Comparison of ENCODE assay signal across 8 cellular contexts in genomic region chr22:29621761-29622526, GRCh38. TPM values are rescaled to one million over a fixed set of nuclear protein-coding genes. Genes with fewer than 3 reads are reported as not detected.
DNase-seq lines count a peak whose midpoint lies in the region; ATAC-seq, FAIRE-seq and TF ChIP-seq lines count a peak whose summit lies in the region.

No MANE protein-coding gene starts in this region.

- dilution Hi-C loops in endothelial cell of umbilical vein (cut with MboI; ENCODE audit: extremely low pct_ligation_motif_present, low sequenced_read_pairs) = no loop called here

- H3K9me1 ChIP-seq in endothelial cell of umbilical vein (replicated peaks; ENCODE audit: control insufficient read depth, extremely low read depth, insufficient read depth, low read length) = no peaks in the 10 kb centered on the region

- H3K4me1 ChIP-seq in OCI-LY1 (ENCODE audit: insufficient read depth, low read length, severe bottlenecking) = peaks cover 23% of the 10 kb centered on the region
- H3K4me1 ChIP-seq in endothelial cell of umbilical vein (ENCODE audit: control insufficient read depth, extremely low read depth, insufficient read depth, low read length) = peaks cover 74% of the 10 kb centered on the region
- H3K4me1 ChIP-seq in trophoblast cell (ENCODE audit: control insufficient read depth in 1 of 2, insufficient read depth in 2 of 2, low read length in 2 of 2) = peaks cover 3 to 6% of the 10 kb centered on the region in 2 experiments

- DNase-seq in GM03348 (ENCODE audit: low spot score) (peak; percentile 74), endothelial cell of umbilical vein (ENCODE audit: low read depth, low spot score) (peak; percentile 95), trophoblast cell (peak; percentile 87 to 97)

- peak overlapping the region; percentile 39 for H3K27ac ChIP-seq in OCI-LY1 (ENCODE audit: low read depth, low read length, poor library complexity, severe bottlenecking)
- peak overlapping the region; percentile 98 for H3K27ac ChIP-seq in endothelial cell of umbilical vein (ENCODE audit: insufficient read depth, low read depth, low read length)
- no peak overlapping the region for H3K27ac ChIP-seq in trophoblast cell (ENCODE audit: low read depth, low read length)

- BruUV-seq in endothelial cell of umbilical vein (replicated peaks; lab: Mats Ljungman, UMichigan) = no TSS peak

- H2AK5ac ChIP-seq in trophoblast cell (ENCODE audit: low read length) = no peak overlapping the region

- H3K9me3 ChIP-seq in OCI-LY1 (ENCODE audit: low read length) = no peaks in the 10 kb centered on the region
- no peaks in the 10 kb centered on the region for H3K9me3 ChIP-seq in endothelial cell of umbilical vein (replicated peaks; ENCODE audit: control insufficient read depth, insufficient read depth, low read length)
- no peaks in the 10 kb centered on the region for H3K9me3 ChIP-seq in trophoblast cell (ENCODE audit: insufficient read depth, low read depth, low read length)

- no peak overlapping the region for H3K18ac ChIP-seq in trophoblast cell (ENCODE audit: low read length)

- H3K27me3 ChIP-seq in OCI-LY1 (ENCODE audit: insufficient read depth, low read length) (no peaks in the 10 kb centered on the region), endothelial cell of umbilical vein (ENCODE audit: control insufficient read depth in 2 of 2, insufficient read depth in 2 of 2, low read length in 2 of 2) (no peaks in the 10 kb centered on the region), trophoblast cell (ENCODE audit: insufficient read depth, low read length) (no peaks in the 10 kb centered on the region)

- POLR2A ChIA-PET in endothelial cell of umbilical vein (lab: Charles Lee) = no interaction called here

- no peak overlapping the region for H2BK120ac ChIP-seq in trophoblast cell (ENCODE audit: insufficient read depth, low read length, poor library complexity)

- H3K9me2 ChIP-seq in OCI-LY1 (ENCODE audit: low read depth, low read length) = no peaks in the 10 kb centered on the region

- intact Hi-C loops in endothelial cell of umbilical vein (cut with micrococcal nuclease) = loop anchor here (1.0 to 10.0 kb wide), 3 partner anchors 19 to 877 kb away; partner anchors contain the start of genes CHEK2, HSCB, NF2 and THOC5

- no peak overlapping the region for H2BK12ac ChIP-seq in trophoblast cell (ENCODE audit: low read length)

- no peak overlapping the region for H3K14ac ChIP-seq in trophoblast cell (ENCODE audit: low read length)

- H4K20me1 ChIP-seq in OCI-LY1 (ENCODE audit: insufficient read depth, low read length) = no peaks in the 10 kb centered on the region
- H4K20me1 ChIP-seq in endothelial cell of umbilical vein (replicated peaks; ENCODE audit: control insufficient read depth, extremely low read depth, insufficient read depth, low read length) = no peaks in the 10 kb centered on the region

- H3K9ac ChIP-seq in OCI-LY1 (ENCODE audit: low read length) = no peak overlapping the region
- peak overlapping the region; percentile 83 for H3K9ac ChIP-seq in endothelial cell of umbilical vein (replicated peaks; ENCODE audit: extremely low read depth, insufficient read depth, low read length)
- no peak overlapping the region for H3K9ac ChIP-seq in trophoblast cell (ENCODE audit: low read length)

- no peak overlapping the region for H4K12ac ChIP-seq in trophoblast cell (ENCODE audit: low read depth, low read length)

- no peaks in the 10 kb centered on the region for H3F3A ChIP-seq in OCI-LY1 (ENCODE audit: insufficient read depth, low read length)

- CTCF ChIA-PET in endothelial cell of umbilical vein (lab: Charles Lee) = interaction anchor here (0.7 to 1.9 kb wide), 5 partner anchors 10 to 27 kb away, joined by 3 to 8 read pairs (median 4); no protein-coding TSS in a partner anchor

- TF ChIP-seq POLR2A in endothelial cell of umbilical vein (IDR thresholded peaks at IDR 0.05; ENCODE audit: low read depth, low read length) = no peak

- TF ChIP-seq CTCF in OCI-LY1 (IDR thresholded peaks at IDR 0.05; ENCODE audit: low read length) = no peak
- TF ChIP-seq CTCF in endothelial cell of umbilical vein (IDR thresholded peaks at IDR 0.05; ENCODE audit: extremely low read depth in 1 of 2, insufficient read depth in 1 of 2, low read depth in 1 of 2, low read length in 2 of 2) = no peak

- WGBS in trophoblast cell (ENCODE audit: extremely low coverage, insufficient coverage, insufficient read length) = no CpG with 5 or more reads among the region's 5 CpGs

- peak; percentile 85 for FAIRE-seq in endothelial cell of umbilical vein (lab: Jason Lieb, UNC)

- H2AFZ ChIP-seq in OCI-LY1 (ENCODE audit: low read length) = no peak overlapping the region
- H2AFZ ChIP-seq in endothelial cell of umbilical vein (ENCODE audit: low read depth, low read length) = no peak overlapping the region
- H2AFZ ChIP-seq in trophoblast cell (ENCODE audit: insufficient read depth, low read length, poor library complexity) = no peak overlapping the region

- H3K79me1 ChIP-seq in trophoblast cell (ENCODE audit: low read length) = no peaks in the 10 kb centered on the region

- H3K4ac ChIP-seq in trophoblast cell (ENCODE audit: low read depth, low read length) = no peak overlapping the region

- H3K4me3 ChIP-seq in OCI-LY1 (ENCODE audit: low read depth, low read length, poor library complexity, severe bottlenecking) (no peak overlapping the region), endothelial cell of umbilical vein (replicated peaks in 1 of 3; ENCODE audit: insufficient read depth in 1 of 3, low read depth in 1 of 3, low read length in 3 of 3) (peak overlapping the region in 1 of 3 experiments; percentile 2), trophoblast cell (ENCODE audit: low read depth, low read length) (no peak overlapping the region)

- no peak for ATAC-seq in GM21737 (IDR thresholded peaks at IDR 0.05; ENCODE audit: unreplicated experiment)
- no peak for ATAC-seq in GM19324 (IDR thresholded peaks at IDR 0.05; ENCODE audit: low FRiP score, unreplicated experiment)
- ATAC-seq in GM21576 (IDR thresholded peaks at IDR 0.05; ENCODE audit: unreplicated experiment) = no peak
- no peak for ATAC-seq in HG03025 (IDR thresholded peaks at IDR 0.05; ENCODE audit: low FRiP score, unreplicated experiment)

- no peak overlapping the region for H4K91ac ChIP-seq in trophoblast cell (ENCODE audit: low read depth, low read length)

- no peak overlapping the region for H3K23ac ChIP-seq in trophoblast cell (ENCODE audit: low read length)

- H4K8ac ChIP-seq in trophoblast cell (ENCODE audit: low read depth, low read length) = peak overlapping the region; percentile 39

- peaks cover 2% of the 10 kb centered on the region; the same call in 1 of the 2 replicates for H3K36me3 ChIP-seq in OCI-LY1 (ENCODE audit: insufficient read depth, low read length)
- no peaks in the 10 kb centered on the region for H3K36me3 ChIP-seq in endothelial cell of umbilical vein (ENCODE audit: control insufficient read depth in 2 of 2, extremely low read depth in 1 of 2, insufficient read depth in 2 of 2, low read length in 2 of 2)
- H3K36me3 ChIP-seq in trophoblast cell (ENCODE audit: control insufficient read depth in 1 of 2, insufficient read depth in 2 of 2, low read length in 2 of 2) = no peaks in the 10 kb centered on the region

- H3K4me2 ChIP-seq in OCI-LY1 (ENCODE audit: low read length) (peak overlapping the region; percentile 3; the same call in 1 of the 2 replicates), endothelial cell of umbilical vein (ENCODE audit: insufficient read depth, low read length) (peak overlapping the region; percentile 61), trophoblast cell (ENCODE audit: low read length) (no peak overlapping the region)

- no peak overlapping the region for H2BK5ac ChIP-seq in trophoblast cell (ENCODE audit: low read depth, low read length, poor library complexity)

- H3K79me2 ChIP-seq in OCI-LY1 (ENCODE audit: insufficient read depth, low read length) (peaks cover 24% of the 10 kb centered on the region), endothelial cell of umbilical vein (ENCODE audit: control insufficient read depth, insufficient read depth, low read length) (peaks cover 80% of the 10 kb centered on the region), trophoblast cell (ENCODE audit: control insufficient read depth, insufficient read depth, low read length, poor library complexity) (no peaks in the 10 kb centered on the region)

TF ChIP-seq in endothelial cell of umbilical vein, 7 proteins besides CTCF, POLR2A, EP300 and RAD21:
- TF ChIP-seq POLR2AphosphoS5 (IDR thresholded peaks at IDR 0.05; ENCODE audit: insufficient read depth, low read depth, low read length) = no peak
- TF ChIP-seq GATA2 (IDR thresholded peaks at IDR 0.05; ENCODE audit: insufficient read depth, insufficient read length, low read depth, low read length) = peak; percentile 78
- TF ChIP-seq JUN (IDR thresholded peaks at IDR 0.05; ENCODE audit: borderline replicate concordance, insufficient read depth, insufficient read length, low read depth) = peak; percentile 97
- TF ChIP-seq FOS (IDR thresholded peaks at IDR 0.05; ENCODE audit: borderline replicate concordance, insufficient read depth, low read length) = peak; percentile 95

RNA-seq across cellular contexts. Expression of gene NF2, which starts 18.5 kb away (rescaled TPM):
- 114 and 115 TPM in 2 replicates for total RNA-seq in endothelial cell of umbilical vein
- 27.8 and 33.8 TPM in 2 replicates for polyA plus RNA-seq in endothelial cell of umbilical vein
- polyA plus RNA-seq in endothelial cell of umbilical vein (2011; cell fraction: cytosol; rRNA removed) = 34.5 and 37.1 TPM in 2 replicates
- 30.8 and 43.2 TPM in 2 replicates for polyA plus RNA-seq in endothelial cell of umbilical vein (2011; cell fraction: nucleus; rRNA removed)
- polyA plus RNA-seq in endothelial cell of umbilical vein (2012) = 30.4 and 40.0 TPM in 2 replicates
- 64.5 and 65.3 TPM in 2 replicates for polyA minus RNA-seq in endothelial cell of umbilical vein
- 18.5 TPM for polyA minus RNA-seq in endothelial cell of umbilical vein (2011; cell fraction: cytosol; rRNA and poly(A)+ RNA removed)
- polyA minus RNA-seq in endothelial cell of umbilical vein (2011; cell fraction: nucleus; rRNA and poly(A)+ RNA removed) = 31.3 and 39.8 TPM in 2 replicates
- polyA plus RNA-seq in trophoblast cell (2013) = 9.8 and 10.0 TPM in 2 replicates

RNA-seq across cellular contexts. Expression of gene NIPSNAP1, which starts 41.0 kb away (rescaled TPM):
- total RNA-seq in endothelial cell of umbilical vein = 51.2 and 51.3 TPM in 2 replicates
- polyA plus RNA-seq in endothelial cell of umbilical vein = 36.6 and 40.0 TPM in 2 replicates
- 53.2 and 53.9 TPM in 2 replicates for polyA plus RNA-seq in endothelial cell of umbilical vein (2011; cell fraction: cytosol; rRNA removed)
- polyA plus RNA-seq in endothelial cell of umbilical vein (2011; cell fraction: nucleus; rRNA removed) = 36.6 and 42.5 TPM in 2 replicates
- polyA plus RNA-seq in endothelial cell of umbilical vein (2012) = 43.8 and 46.6 TPM in 2 replicates
- 35.5 and 38.3 TPM in 2 replicates for polyA minus RNA-seq in endothelial cell of umbilical vein
- 10.8 TPM for polyA minus RNA-seq in endothelial cell of umbilical vein (2011; cell fraction: cytosol; rRNA and poly(A)+ RNA removed)
- polyA minus RNA-seq in endothelial cell of umbilical vein (2011; cell fraction: nucleus; rRNA and poly(A)+ RNA removed) = 9.3 and 12.0 TPM in 2 replicates
- 57.0 and 61.6 TPM in 2 replicates for polyA plus RNA-seq in trophoblast cell (2013)
